In the genomic region with DNA sequence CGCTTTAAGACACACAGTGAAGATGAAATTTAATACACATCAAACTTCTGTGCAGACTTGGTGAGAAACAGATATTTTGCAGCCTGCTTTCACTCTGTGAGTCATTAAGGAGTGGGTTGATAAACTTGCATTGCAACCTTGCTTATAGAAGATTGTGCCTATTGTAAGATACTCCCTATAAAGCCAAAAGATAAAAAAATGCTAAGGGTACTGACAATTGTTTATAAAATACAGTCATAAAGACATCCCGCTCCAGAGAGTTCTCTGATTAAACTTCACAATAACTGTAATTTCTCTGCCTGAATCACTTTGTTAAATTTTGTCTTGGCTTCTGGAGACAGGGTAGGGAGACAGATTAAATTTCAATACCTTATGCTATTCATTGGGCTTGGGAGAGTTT, we compare ENCODE assay signal across 16 cellular contexts. TPM values are rescaled to one million over a fixed set of nuclear protein-coding genes. Genes with fewer than 3 reads are reported as not detected.
DNase-seq lines count a peak whose midpoint lies in the region; ATAC-seq, FAIRE-seq and TF ChIP-seq lines count a peak whose summit lies in the region.
"Had no signal": no experiment of that assay in that cellular context is flagged by ENCODE, and none has a peak within 500 bp of the region (broad histone marks: within the 10 kb centered on the region; RNA-seq: fewer than 3 reads in every experiment).

No MANE protein-coding gene starts in this region.

- no peak for TF ChIP-seq EP300 in ovary (IDR thresholded peaks at IDR 0.05)

- H3K36me3 Mint-ChIP-seq in HFFc6 (ENCODE audit: low read depth): no peaks in the 10 kb centered on the region

- peak overlapping the region; percentile 8; the same call in 1 of the 2 replicates for H3K27ac Mint-ChIP-seq in HFFc6
- H3K27ac Mint-ChIP-seq: activated B cell treated with CpG ODN at 0.5 μM for 24 hours had no signal

- no peak for TF ChIP-seq POLR2A in ovary (IDR thresholded peaks at IDR 0.05)

- H3K4me3 Mint-ChIP-seq in HFFc6: peak overlapping the region; percentile 4; the same call in 1 of the 2 replicates
- H3K4me3 Mint-ChIP-seq: activated B cell treated with CpG ODN at 0.5 μM for 24 hours had no signal

- intact Hi-C loops in ovary (cut with DNase I): loop anchor here in 1 of 4 donors (10.0 kb wide), 1 partner anchor 257 kb away; no protein-coding TSS in a partner anchor

- H3K36me3 ChIP-seq in RWPE2 (ENCODE audit: low read depth): no peaks in the 10 kb centered on the region
- H3K36me3 ChIP-seq in fibroblast of lung (ENCODE audit: control insufficient read depth, insufficient read depth, low read length): no peaks in the 10 kb centered on the region
- H3K36me3 ChIP-seq in ovary: no peaks in the 10 kb centered on the region
- H3K36me3 ChIP-seq: pancreas, SJCRH30 had no signal

- FAIRE-seq in urothelium cell line (lab: Jason Lieb, UNC): no peak
- FAIRE-seq: pancreas had no signal

- H3K27me3 ChIP-seq in RWPE2 (ENCODE audit: insufficient read depth, poor library complexity, severe bottlenecking): no peaks in the 10 kb centered on the region
- H3K27me3 ChIP-seq in fibroblast of lung (ENCODE audit: control insufficient read depth, insufficient read depth, low read length): no peaks in the 10 kb centered on the region
- no peaks in the 10 kb centered on the region for H3K27me3 ChIP-seq in ovary
- H3K27me3 ChIP-seq: pancreas, SJCRH30 had no signal

- no peaks in the 10 kb centered on the region for H3K79me2 ChIP-seq in fibroblast of lung (ENCODE audit: control insufficient read depth, insufficient read depth, low read length)

- H3K9ac ChIP-seq in fibroblast of lung (ENCODE audit: insufficient read depth, low read length): no peak overlapping the region

- H3K9me3 ChIP-seq in RWPE2 (ENCODE audit: severe bottlenecking) (no peaks in the 10 kb centered on the region), fibroblast of lung (ENCODE audit: control insufficient read depth, insufficient read depth, low read depth, low read length) (no peaks in the 10 kb centered on the region), ovary (no peaks in the 10 kb centered on the region)
- H3K9me3 ChIP-seq: pancreas, SJCRH30 had no signal

- H3K27ac ChIP-seq in 22Rv1: peak overlapping the region; percentile 51
- peak overlapping the region; percentile 12 for H3K27ac ChIP-seq in RWPE2 (ENCODE audit: poor library complexity, severe bottlenecking)
- no peak overlapping the region for H3K27ac ChIP-seq in fibroblast of lung (ENCODE audit: insufficient read depth, low read length)
- no peak overlapping the region for H3K27ac ChIP-seq in ovary
- H3K27ac ChIP-seq: pancreas had no signal

- H3K4me2 ChIP-seq in fibroblast of lung (ENCODE audit: extremely low read depth, insufficient read depth, low read length): no peak overlapping the region

- peaks cover 3% of the 10 kb centered on the region; the same call in 1 of the 2 replicates for H3K27me3 Mint-ChIP-seq in HFFc6 (ENCODE audit: insufficient read depth)
- H3K27me3 Mint-ChIP-seq: activated B cell treated with CpG ODN at 0.5 μM for 24 hours had no signal

- ATAC-seq in RWPE2 (ENCODE audit: low read depth) (peak; percentile 75), GM18867 (IDR thresholded peaks at IDR 0.05; ENCODE audit: unreplicated experiment) (no peak), GM19452 (IDR thresholded peaks at IDR 0.05; ENCODE audit: unreplicated experiment) (no peak)
- ATAC-seq: pancreas had no signal

- peaks cover 42% of the 10 kb centered on the region for H3K4me1 Mint-ChIP-seq in HFFc6 (ENCODE audit: low read depth)

- H3K9me3 Mint-ChIP-seq in HFFc6: no peaks in the 10 kb centered on the region
- H3K9me3 Mint-ChIP-seq: activated B cell treated with CpG ODN at 0.5 μM for 24 hours had no signal

- no peak for TF ChIP-seq CTCF in 22Rv1 (IDR thresholded peaks at IDR 0.05)
- TF ChIP-seq CTCF in HFFc6 (IDR thresholded peaks at IDR 0.05): no peak
- TF ChIP-seq CTCF in RWPE2 (IDR thresholded peaks at IDR 0.05; ENCODE audit: poor library complexity, severe bottlenecking): no peak
- TF ChIP-seq CTCF in fibroblast of lung (conservative IDR thresholded peaks at IDR 0.05 in 1 of 2, IDR thresholded peaks at IDR 0.05 in 1 of 2; ENCODE audit: low read depth in 1 of 2, low read length in 2 of 2): no peak
- TF ChIP-seq CTCF in ovary (IDR thresholded peaks at IDR 0.05): no peak

- no peak overlapping the region for H3K4me3 ChIP-seq in RWPE2 (ENCODE audit: severe bottlenecking)
- H3K4me3 ChIP-seq in fibroblast of lung (replicated peaks in 1 of 4; ENCODE audit: control extremely low read depth in 1 of 4, insufficient read depth in 1 of 4, low read depth in 3 of 4, low read length in 4 of 4): no peak overlapping the region
- no peak overlapping the region for H3K4me3 ChIP-seq in ovary
- H3K4me3 ChIP-seq: pancreas, SJCRH30 had no signal

- H2AFZ ChIP-seq in fibroblast of lung (ENCODE audit: low read length): no peak overlapping the region

- WGBS in ovary, 3 donors: 13 to 27% (median 24%) methylated on average over 2 of the region's 2 CpGs

- H3K4me1 ChIP-seq in RWPE2 (ENCODE audit: insufficient read depth, poor library complexity, severe bottlenecking) (peaks cover 40% of the 10 kb centered on the region), fibroblast of lung (ENCODE audit: control insufficient read depth, extremely low read depth, insufficient read depth, low read length) (peaks cover 3% of the 10 kb centered on the region), ovary (ENCODE audit: insufficient read depth) (no peaks in the 10 kb centered on the region)

- DNase-seq in HFFc6 (no peak), RWPE2 (ENCODE audit: low spot score) (no peak), fibroblast of lung (ENCODE audit: low read depth in 2 of 2) (peak; percentile 55 to 75), ovary (no peak), urothelium cell line (ENCODE audit: low spot score) (no peak)
- DNase-seq: activated B cell treated with CpG ODN at 0.5 μM for 24 hours; activated T-cell treated with anti-CD3 and anti-CD28 coated beads, Interleukin-2, amount 50 U/mL, for 1 hour; DMS79 treated with DMSO at 0.1 percent for 48 hours; MM.1S; NCI-H510A treated with DMSO at 0.1 percent for 48 hours; pancreas; SJCRH30; stimulated activated CD4-positive, alpha-beta T cell treated with anti-CD3 and anti-CD28 coated beads, Interleukin-1b, Interleukin-23, amount 100 ng/mL, for 48 hours had no signal

- H4K20me1 ChIP-seq in fibroblast of lung (ENCODE audit: control insufficient read depth, extremely low read depth, insufficient read depth, low read length): no peaks in the 10 kb centered on the region

RNA-seq across cellular contexts. Expression of gene GALNT7, which starts 49.1 kb away (rescaled TPM):
- 10 to 100 TPM; 10.9 to 24.3 (median 23.0) TPM for total RNA-seq in HFFc6 (2021; fragmentation: NEBNext Ultra II Directional; extraction: Animal tissue kit (Norgen Biotek cat#: 25700))
- total RNA-seq in fibroblast of lung (25.4 and 45.4 TPM in 2 replicates), ovary (10 to 100 TPM; 16.3 to 23.7 (median 19.0) TPM)
- polyA plus RNA-seq in fibroblast of lung (26.7 and 40.4 TPM in 2 replicates), ovary (10 to 100 TPM in 1 of 2 donors, 1 to 10 TPM in 1; 9.0 to 17.2 TPM)
- polyA plus RNA-seq in fibroblast of lung (2012): 18.5 and 25.0 TPM in 2 replicates
- 8.4 and 17.8 TPM in 2 replicates for polyA minus RNA-seq in fibroblast of lung (ENCODE audit: low replicate concordance)

Comparison
In these comparisons a context has a peak if more than half of its experiments do, and no peak if none do; other contexts are left out.
1. H3K27ac ChIP-seq: peak in 22Rv1 (single experiment) and RWPE2 (single experiment); none in fibroblast of lung (single experiment) and ovary (0 of 2).
2. DNase-seq: peak in fibroblast of lung (2 of 2); none in HFFc6 (single experiment), RWPE2 (single experiment), ovary (0 of 5) and urothelium cell line (single experiment).